In the genomic region with DNA sequence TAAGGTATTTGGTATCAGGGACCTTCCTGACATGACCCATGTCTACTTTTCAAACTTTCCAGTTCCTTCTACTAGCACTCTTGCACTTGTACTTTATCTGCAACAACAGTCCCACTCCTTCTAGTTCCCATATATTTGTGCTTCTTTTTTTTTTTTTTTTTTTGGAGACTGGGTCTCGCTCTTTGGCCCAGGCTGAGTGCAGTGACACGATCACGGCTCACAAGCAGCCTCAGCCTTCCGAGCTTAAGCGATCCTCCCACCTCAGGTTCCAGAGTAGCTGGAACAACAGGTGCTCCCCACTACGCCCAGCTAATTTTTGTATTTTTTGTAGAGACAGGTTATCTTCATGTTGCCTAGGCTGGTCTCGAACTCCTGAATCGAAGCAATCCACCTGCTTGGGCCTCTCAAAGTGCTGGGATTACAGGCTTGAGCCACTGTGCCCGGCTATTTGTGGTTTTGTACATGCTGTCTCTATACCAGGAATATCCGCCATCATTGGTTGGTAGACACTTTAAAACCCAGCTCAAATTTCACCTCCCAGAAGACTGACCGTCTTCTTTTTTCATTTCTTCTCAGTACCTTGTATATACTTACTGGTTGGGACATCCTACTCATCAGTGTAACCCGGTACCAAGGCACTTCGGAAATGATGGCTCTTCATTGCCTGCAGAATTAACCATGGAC, we compare ENCODE assay signal across 1 cellular context.
TF ChIP-seq lines count a peak whose summit lies in the region.

No MANE protein-coding gene starts in this region.

TF ChIP-seq in HepG2, 621 proteins besides CTCF, POLR2A, EP300 and RAD21:
- TF ChIP-seq, protein P1, sequence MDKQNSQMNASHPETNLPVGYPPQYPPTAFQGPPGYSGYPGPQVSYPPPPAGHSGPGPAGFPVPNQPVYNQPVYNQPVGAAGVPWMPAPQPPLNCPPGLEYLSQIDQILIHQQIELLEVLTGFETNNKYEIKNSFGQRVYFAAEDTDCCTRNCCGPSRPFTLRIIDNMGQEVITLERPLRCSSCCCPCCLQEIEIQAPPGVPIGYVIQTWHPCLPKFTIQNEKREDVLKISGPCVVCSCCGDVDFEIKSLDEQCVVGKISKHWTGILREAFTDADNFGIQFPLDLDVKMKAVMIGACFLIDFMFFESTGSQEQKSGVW (CRISPR knock-in tag; IDR thresholded peaks at IDR 0.05; ENCODE audit: borderline replicate concordance): no peak
- TF ChIP-seq, protein P2, sequence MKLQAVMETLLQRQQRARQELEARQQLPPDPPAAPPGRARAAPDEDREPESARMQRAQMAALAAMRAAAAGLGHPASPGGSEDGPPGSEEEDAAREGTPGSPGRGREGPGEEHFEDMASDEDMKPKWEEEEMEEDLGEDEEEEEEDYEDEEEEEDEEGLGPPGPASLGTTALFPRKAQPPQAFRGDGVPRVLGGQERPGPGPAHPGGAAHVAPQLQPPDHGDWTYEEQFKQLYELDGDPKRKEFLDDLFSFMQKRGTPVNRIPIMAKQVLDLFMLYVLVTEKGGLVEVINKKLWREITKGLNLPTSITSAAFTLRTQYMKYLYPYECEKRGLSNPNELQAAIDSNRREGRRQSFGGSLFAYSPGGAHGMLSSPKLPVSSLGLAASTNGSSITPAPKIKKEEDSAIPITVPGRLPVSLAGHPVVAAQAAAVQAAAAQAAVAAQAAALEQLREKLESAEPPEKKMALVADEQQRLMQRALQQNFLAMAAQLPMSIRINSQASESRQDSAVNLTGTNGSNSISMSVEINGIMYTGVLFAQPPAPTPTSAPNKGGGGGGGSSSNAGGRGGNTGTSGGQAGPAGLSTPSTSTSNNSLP (IDR thresholded peaks at IDR 0.05; ENCODE audit: low read depth, low read length): no peak
- no peak for TF ChIP-seq SRSF9 (IDR thresholded peaks at IDR 0.05; ENCODE audit: borderline replicate concordance, insufficient read depth, low read depth, low read length, poor library complexity, severe bottlenecking)
- no peak for TF ChIP-seq SIN3B (IDR thresholded peaks at IDR 0.05; ENCODE audit: low read length)
- TF ChIP-seq, protein P3, sequence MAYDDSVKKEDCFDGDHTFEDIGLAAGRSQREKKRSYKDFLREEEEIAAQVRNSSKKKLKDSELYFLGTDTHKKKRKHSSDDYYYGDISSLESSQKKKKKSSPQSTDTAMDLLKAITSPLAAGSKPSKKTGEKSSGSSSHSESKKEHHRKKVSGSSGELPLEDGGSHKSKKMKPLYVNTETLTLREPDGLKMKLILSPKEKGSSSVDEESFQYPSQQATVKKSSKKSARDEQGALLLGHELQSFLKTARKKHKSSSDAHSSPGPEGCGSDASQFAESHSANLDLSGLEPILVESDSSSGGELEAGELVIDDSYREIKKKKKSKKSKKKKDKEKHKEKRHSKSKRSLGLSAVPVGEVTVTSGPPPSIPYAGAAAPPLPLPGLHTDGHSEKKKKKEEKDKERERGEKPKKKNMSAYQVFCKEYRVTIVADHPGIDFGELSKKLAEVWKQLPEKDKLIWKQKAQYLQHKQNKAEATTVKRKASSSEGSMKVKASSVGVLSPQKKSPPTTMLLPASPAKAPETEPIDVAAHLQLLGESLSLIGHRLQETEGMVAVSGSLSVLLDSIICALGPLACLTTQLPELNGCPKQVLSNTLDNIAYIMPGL (CRISPR knock-in tag; IDR thresholded peaks at IDR 0.05; ENCODE audit: borderline replicate concordance in 1 of 2, low read depth in 1 of 2): no peak
